14 cellular contexts compared by ENCODE assay signal in genomic region chr4:30821891-30822612, GRCh38.
DNase-seq lines count a peak whose midpoint lies in the region; ATAC-seq and TF ChIP-seq lines count a peak whose summit lies in the region.
"Had no signal": no experiment of that assay in that cellular context is flagged by ENCODE, and none has a peak within 500 bp of the region (broad histone marks: within the 10 kb centered on the region; RNA-seq: fewer than 3 reads in every experiment).

No MANE protein-coding gene starts in this region.

- no peak overlapping the region for H2AFZ ChIP-seq in PC-3 (ENCODE audit: low read length)

- H4K20me1 ChIP-seq in PC-3 (ENCODE audit: low read length): no peaks in the 10 kb centered on the region

- 0 out of 2 replicates have a peak, but pooled peaks have one; percentile 35 for ATAC-seq in PC-3
- ATAC-seq in HG02981 (IDR thresholded peaks at IDR 0.05; ENCODE audit: unreplicated experiment): no peak

- no peaks in the 10 kb centered on the region for H3K79me2 ChIP-seq in PC-3 (ENCODE audit: low read length)

- POLR2A ChIA-PET in PC-3 (lab: Charles Lee; ENCODE audit: unreplicated experiment): no interaction called here

- DNase-seq in NCI-H526 (lab: John Stamatoyannopoulos, UW): peak; percentile 8 to 10
- DNase-seq in NCI-H526 treated with DMSO at 0.1 percent for 48 hours (lab: John Stamatoyannopoulos, UW): no peak
- peak; percentile 19 for DNase-seq in PC-3
- DNase-seq in fibroblast of pulmonary artery (ENCODE audit: low read depth): peak; percentile 33
- peak; percentile 90 for DNase-seq in retinal pigment epithelial cell (ENCODE audit: low read depth)
- no peak for DNase-seq in OCI-M2 (lab: John Stamatoyannopoulos, UW; ENCODE audit: unreplicated experiment)
- no peak for DNase-seq in occipital lobe (lab: John Stamatoyannopoulos, UW)
- DNase-seq: 8988T; activated CD4-positive, alpha-beta T cell treated with anti-CD3 and anti-CD28 coated beads, Interleukin-2, amount 10 ng/mL, durations not matched to agents 24 days and 14 days; immature natural killer cell; stimulated activated CD4-positive, alpha-beta T cell treated with anti-CD3 and anti-CD28 coated beads, Interleukin-12 subunit alpha, Interleukin-12 subunit beta, amount 100 ng/mL, for 4 hours; T-helper 1 cell; thyroid gland had no signal

- H3K27me3 ChIP-seq in PC-3 (ENCODE audit: low read length): no peaks in the 10 kb centered on the region
- H3K27me3 ChIP-seq: thyroid gland had no signal

- H3K36me3 ChIP-seq in PC-3 (ENCODE audit: low read depth, low read length): no peaks in the 10 kb centered on the region
- H3K36me3 ChIP-seq: thyroid gland had no signal

- no peaks in the 10 kb centered on the region for H3K9me3 ChIP-seq in PC-3 (ENCODE audit: low read length)
- H3K9me3 ChIP-seq: thyroid gland had no signal

- no peak overlapping the region for H3K4me3 ChIP-seq in PC-3 (ENCODE audit: low read length)
- H3K4me3 ChIP-seq in fibroblast of pulmonary artery (replicated peaks; ENCODE audit: low read depth, low read length): no peak overlapping the region
- peak overlapping the region; percentile 32 for H3K4me3 ChIP-seq in retinal pigment epithelial cell (ENCODE audit: low read length)
- H3K4me3 ChIP-seq: thyroid gland had no signal

- no peak for TF ChIP-seq CTCF in PC-3 (conservative IDR thresholded peaks at IDR 0.05; ENCODE audit: low read depth, low read length)
- TF ChIP-seq CTCF in fibroblast of pulmonary artery (IDR thresholded peaks at IDR 0.05; ENCODE audit: low read length, missing control alignments): no peak
- no peak for TF ChIP-seq CTCF in retinal pigment epithelial cell (conservative IDR thresholded peaks at IDR 0.05; ENCODE audit: low read depth, low read length)

- H3F3A ChIP-seq in PC-3 (ENCODE audit: low read length, unreplicated experiment): no peaks in the 10 kb centered on the region

- H3K4me1 ChIP-seq in PC-3 (ENCODE audit: insufficient read depth, low read length): no peaks in the 10 kb centered on the region
- H3K4me1 ChIP-seq: thyroid gland had no signal

- no peaks in the 10 kb centered on the region for H3K9me2 ChIP-seq in PC-3 (replicated peaks; ENCODE audit: low read length)

- H3K4me2 ChIP-seq in PC-3 (ENCODE audit: low read length): no peak overlapping the region

- BruUV-seq in PC-3 (replicated peaks; lab: Mats Ljungman, UMichigan): no TSS peak

- H3K9ac ChIP-seq in PC-3 (ENCODE audit: low read length): no peak overlapping the region

- no peak overlapping the region for H3K27ac ChIP-seq in PC-3 (ENCODE audit: low read length)
- H3K27ac ChIP-seq: thyroid gland had no signal

- intact Hi-C loops in PC-3 (cut with micrococcal nuclease): no loop called here

- CTCF ChIA-PET in PC-3 (lab: Charles Lee): no interaction called here

Comparison
In these comparisons a context has a peak if more than half of its experiments do, and no peak if none do; other contexts are left out.
1. DNase-seq: peak in NCI-H526 (2 of 2), PC-3 (single experiment), fibroblast of pulmonary artery (single experiment) and retinal pigment epithelial cell (single experiment); none in NCI-H526 treated with DMSO at 0.1 percent for 48 hours (single experiment), OCI-M2 (single experiment) and occipital lobe (single experiment).